Comparison of ENCODE assay signal across 1 cellular context in the genomic region with DNA sequence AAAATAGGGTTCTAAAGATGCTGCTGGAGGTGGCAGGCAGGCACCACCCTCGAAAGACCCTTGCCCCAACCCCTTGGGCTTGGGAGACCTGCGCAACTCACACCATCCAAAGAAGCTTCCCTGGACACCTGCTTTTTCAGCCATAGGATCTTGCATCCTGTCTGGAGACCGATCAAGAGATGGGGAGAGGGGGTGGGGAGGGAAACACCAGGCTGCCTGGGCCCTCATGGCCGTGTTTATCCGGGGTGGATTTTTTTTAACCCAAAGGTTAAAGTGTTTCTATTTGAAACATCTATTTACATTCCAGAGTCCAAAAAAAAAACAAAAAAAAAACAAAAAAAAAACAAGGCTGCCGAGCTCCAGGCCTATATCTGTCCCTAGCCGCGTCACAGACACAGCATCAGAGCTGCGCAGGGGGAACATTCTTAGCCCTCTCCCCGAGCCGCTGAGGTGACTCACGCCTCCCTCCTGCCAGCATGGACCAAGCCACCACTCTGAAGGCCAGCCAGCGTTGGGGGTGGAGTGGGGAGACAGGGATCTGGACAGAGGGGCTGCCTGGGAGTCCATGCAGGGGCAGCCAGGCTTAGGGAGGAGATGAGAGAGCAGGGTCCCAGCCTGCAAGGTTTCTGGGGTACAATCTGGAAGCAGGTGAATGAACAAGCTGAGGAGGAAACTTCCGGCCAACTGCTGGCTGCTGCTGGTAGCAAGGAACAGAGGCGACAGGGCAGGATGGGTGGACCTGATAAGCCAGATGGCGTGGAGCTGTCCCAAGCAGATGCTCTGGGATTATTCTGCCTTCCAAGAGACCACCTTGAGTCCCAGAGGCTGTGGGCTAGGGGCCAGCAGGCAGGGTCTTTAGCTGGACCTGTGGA.
TF ChIP-seq lines count a peak whose summit lies in the region.

No MANE protein-coding gene starts in this region.

TF ChIP-seq in HepG2, 621 proteins besides CTCF, POLR2A, EP300 and RAD21 (continued from another document and continues in another):
- TF ChIP-seq, protein P1, sequence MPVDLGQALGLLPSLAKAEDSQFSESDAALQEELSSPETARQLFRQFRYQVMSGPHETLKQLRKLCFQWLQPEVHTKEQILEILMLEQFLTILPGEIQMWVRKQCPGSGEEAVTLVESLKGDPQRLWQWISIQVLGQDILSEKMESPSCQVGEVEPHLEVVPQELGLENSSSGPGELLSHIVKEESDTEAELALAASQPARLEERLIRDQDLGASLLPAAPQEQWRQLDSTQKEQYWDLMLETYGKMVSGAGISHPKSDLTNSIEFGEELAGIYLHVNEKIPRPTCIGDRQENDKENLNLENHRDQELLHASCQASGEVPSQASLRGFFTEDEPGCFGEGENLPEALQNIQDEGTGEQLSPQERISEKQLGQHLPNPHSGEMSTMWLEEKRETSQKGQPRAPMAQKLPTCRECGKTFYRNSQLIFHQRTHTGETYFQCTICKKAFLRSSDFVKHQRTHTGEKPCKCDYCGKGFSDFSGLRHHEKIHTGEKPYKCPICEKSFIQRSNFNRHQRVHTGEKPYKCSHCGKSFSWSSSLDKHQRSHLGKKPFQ (CRISPR knock-in tag; IDR thresholded peaks at IDR 0.05; ENCODE audit: insufficient replicate concordance): peak; percentile 77
- TF ChIP-seq, protein P2, sequence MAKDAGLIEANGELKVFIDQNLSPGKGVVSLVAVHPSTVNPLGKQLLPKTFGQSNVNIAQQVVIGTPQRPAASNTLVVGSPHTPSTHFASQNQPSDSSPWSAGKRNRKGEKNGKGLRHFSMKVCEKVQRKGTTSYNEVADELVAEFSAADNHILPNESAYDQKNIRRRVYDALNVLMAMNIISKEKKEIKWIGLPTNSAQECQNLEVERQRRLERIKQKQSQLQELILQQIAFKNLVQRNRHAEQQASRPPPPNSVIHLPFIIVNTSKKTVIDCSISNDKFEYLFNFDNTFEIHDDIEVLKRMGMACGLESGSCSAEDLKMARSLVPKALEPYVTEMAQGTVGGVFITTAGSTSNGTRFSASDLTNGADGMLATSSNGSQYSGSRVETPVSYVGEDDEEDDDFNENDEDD (CRISPR knock-in tag; IDR thresholded peaks at IDR 0.05; ENCODE audit: borderline replicate concordance): peak; percentile 48; the same call in 1 of the 2 replicates
- 0 out of 2 replicates have a peak, but pooled peaks have one; percentile 73 for TF ChIP-seq HBP1 (CRISPR knock-in tag; IDR thresholded peaks at IDR 0.05; ENCODE audit: low read depth)
- TF ChIP-seq KAT8 (CRISPR knock-in tag; IDR thresholded peaks at IDR 0.05): peak; percentile 77; the same call in 1 of the 2 replicates
- TF ChIP-seq, protein P3, sequence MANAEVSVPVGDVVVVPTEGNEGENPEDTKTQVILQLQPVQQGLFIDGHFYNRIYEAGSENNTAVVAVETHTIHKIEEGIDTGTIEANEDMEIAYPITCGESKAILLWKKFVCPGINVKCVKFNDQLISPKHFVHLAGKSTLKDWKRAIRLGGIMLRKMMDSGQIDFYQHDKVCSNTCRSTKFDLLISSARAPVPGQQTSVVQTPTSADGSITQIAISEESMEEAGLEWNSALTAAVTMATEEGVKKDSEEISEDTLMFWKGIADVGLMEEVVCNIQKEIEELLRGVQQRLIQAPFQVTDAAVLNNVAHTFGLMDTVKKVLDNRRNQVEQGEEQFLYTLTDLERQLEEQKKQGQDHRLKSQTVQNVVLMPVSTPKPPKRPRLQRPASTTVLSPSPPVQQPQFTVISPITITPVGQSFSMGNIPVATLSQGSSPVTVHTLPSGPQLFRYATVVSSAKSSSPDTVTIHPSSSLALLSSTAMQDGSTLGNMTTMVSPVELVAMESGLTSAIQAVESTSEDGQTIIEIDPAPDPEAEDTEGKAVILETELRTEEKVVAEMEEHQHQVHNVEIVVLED (CRISPR knock-in tag; IDR thresholded peaks at IDR 0.05; ENCODE audit: borderline replicate concordance): peak; percentile 60; the same call in 1 of the 2 replicates
- TF ChIP-seq GTF3A (CRISPR knock-in tag; conservative IDR thresholded peaks at IDR 0.05): peak; percentile 83; the same call in 1 of the 2 replicates
- TF ChIP-seq ZNF205 (CRISPR knock-in tag; IDR thresholded peaks at IDR 0.05): peak; percentile 54; the same call in 1 of the 2 replicates
- TF ChIP-seq TEF (CRISPR knock-in tag; IDR thresholded peaks at IDR 0.05): no peak
- no peak for TF ChIP-seq IKZF1 (IDR thresholded peaks at IDR 0.05)
- TF ChIP-seq ZNF33A (CRISPR knock-in tag; IDR thresholded peaks at IDR 0.05; ENCODE audit: borderline replicate concordance): peak; percentile 24; the same call in 1 of the 2 replicates
- peak; percentile 8; the same call in 1 of the 2 replicates for TF ChIP-seq SMC3 (IDR thresholded peaks at IDR 0.05; ENCODE audit: low read length)
- peak; percentile 72; the same call in 1 of the 2 replicates for TF ChIP-seq RELA (CRISPR knock-in tag; IDR thresholded peaks at IDR 0.05)
- TF ChIP-seq ZNF574 (CRISPR knock-in tag; IDR thresholded peaks at IDR 0.05): peak; percentile 58
- no peak; the same call in 1 of the 2 replicates for TF ChIP-seq KMT2B (CRISPR knock-in tag; IDR thresholded peaks at IDR 0.05)
- TF ChIP-seq SKIL (CRISPR knock-in tag; IDR thresholded peaks at IDR 0.05; ENCODE audit: borderline replicate concordance): peak; percentile 76
- TF ChIP-seq ZNF350 (CRISPR knock-in tag; IDR thresholded peaks at IDR 0.05; ENCODE audit: borderline replicate concordance, low read depth): peak; percentile 75; the same call in 1 of the 2 replicates
- TF ChIP-seq CEBPB (IDR thresholded peaks at IDR 0.05; ENCODE audit: borderline replicate concordance, low read depth, low read length): no peak
- peak; percentile 46; the same call in 1 of the 2 replicates for TF ChIP-seq ZNF784 (CRISPR knock-in tag; IDR thresholded peaks at IDR 0.05; ENCODE audit: borderline replicate concordance)
- TF ChIP-seq KLF6 (CRISPR knock-in tag; IDR thresholded peaks at IDR 0.05): 0 out of 2 replicates have a peak, but pooled peaks have one; percentile 39
- peak; percentile 80; the same call in 1 of the 2 replicates for TF ChIP-seq TOE1 (CRISPR knock-in tag; IDR thresholded peaks at IDR 0.05)
- TF ChIP-seq ZNF441 (CRISPR knock-in tag; IDR thresholded peaks at IDR 0.05; ENCODE audit: borderline replicate concordance): peak; percentile 72; the same call in 1 of the 2 replicates
- TF ChIP-seq ZNF709 (CRISPR knock-in tag; IDR thresholded peaks at IDR 0.05): 0 out of 2 replicates have a peak, but pooled peaks have one; percentile 33
- TF ChIP-seq MAZ (IDR thresholded peaks at IDR 0.05; ENCODE audit: borderline replicate concordance, low read depth, low read length): peak; percentile 66; the same call in 1 of the 2 replicates
- TF ChIP-seq MAZ (CRISPR knock-in tag; IDR thresholded peaks at IDR 0.05; ENCODE audit: low read depth): peak; percentile 53
- 0 out of 2 replicates have a peak, but pooled peaks have one; percentile 12 for TF ChIP-seq HMG20B (CRISPR knock-in tag; conservative IDR thresholded peaks at IDR 0.05)
- TF ChIP-seq ZNF749 (CRISPR knock-in tag; IDR thresholded peaks at IDR 0.05; ENCODE audit: borderline replicate concordance): peak; percentile 21; the same call in 1 of the 2 replicates
- TF ChIP-seq, protein P4, sequence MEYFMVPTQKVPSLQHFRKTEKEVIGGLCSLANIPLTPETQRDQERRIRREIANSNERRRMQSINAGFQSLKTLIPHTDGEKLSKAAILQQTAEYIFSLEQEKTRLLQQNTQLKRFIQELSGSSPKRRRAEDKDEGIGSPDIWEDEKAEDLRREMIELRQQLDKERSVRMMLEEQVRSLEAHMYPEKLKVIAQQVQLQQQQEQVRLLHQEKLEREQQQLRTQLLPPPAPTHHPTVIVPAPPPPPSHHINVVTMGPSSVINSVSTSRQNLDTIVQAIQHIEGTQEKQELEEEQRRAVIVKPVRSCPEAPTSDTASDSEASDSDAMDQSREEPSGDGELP (IDR thresholded peaks at IDR 0.05; ENCODE audit: borderline replicate concordance, low read depth): peak; percentile 62; the same call in 1 of the 2 replicates
- TF ChIP-seq DPF2 (CRISPR knock-in tag; IDR thresholded peaks at IDR 0.05; ENCODE audit: borderline replicate concordance, low read depth): peak; percentile 89
- no peak for TF ChIP-seq GTF2F1 (IDR thresholded peaks at IDR 0.05; ENCODE audit: low read length)
- no peak for TF ChIP-seq ZNF143 (CRISPR knock-in tag; IDR thresholded peaks at IDR 0.05)
- 0 out of 2 replicates have a peak, but pooled peaks have one; percentile 26 for TF ChIP-seq NR0B2 (CRISPR knock-in tag; IDR thresholded peaks at IDR 0.05)
- TF ChIP-seq ZNF547 (CRISPR knock-in tag; IDR thresholded peaks at IDR 0.05): no peak; the same call in none of the 2 replicates
- TF ChIP-seq ETS1 (CRISPR knock-in tag; IDR thresholded peaks at IDR 0.05): no peak
- no peak for TF ChIP-seq FOXM1 (CRISPR knock-in tag; IDR thresholded peaks at IDR 0.05)
